In genomic region chr1:21916447-21917240, GRCh38 we compare ENCODE assay signal across 1 cellular context.
TF ChIP-seq lines count a peak whose summit lies in the region.

No MANE protein-coding gene starts in this region.

TF ChIP-seq in K562, 482 proteins besides CTCF, POLR2A, EP300 and RAD21 (continued from another document and continues in another):
- TF ChIP-seq ZNF609 (CRISPR knock-in tag; IDR thresholded peaks at IDR 0.05; ENCODE audit: borderline replicate concordance) (0 out of 2 replicates have a peak, but pooled peaks have one; percentile 52), ARHGAP35 (IDR thresholded peaks at IDR 0.05; ENCODE audit: partially characterized antibody) (no peak), HES1 (IDR thresholded peaks at IDR 0.05; ENCODE audit: low read depth) (peak; percentile 39; the same call in 1 of the 2 replicates), PML (IDR thresholded peaks at IDR 0.05; ENCODE audit: low read length) (peak; percentile 74; the same call in 1 of the 2 replicates), TEAD4 (IDR thresholded peaks at IDR 0.05; ENCODE audit: low read length) (peak; percentile 90), TEAD4 (CRISPR knock-in tag; IDR thresholded peaks at IDR 0.05; ENCODE audit: borderline replicate concordance) (no peak), DACH1 (IDR thresholded peaks at IDR 0.05; ENCODE audit: partially characterized antibody) (peak; percentile 65), CREB3 (tag; conservative IDR thresholded peaks at IDR 0.05; ENCODE audit: low read depth) (0 out of 2 replicates have a peak, but pooled peaks have one; percentile 48), ZNF318 (IDR thresholded peaks at IDR 0.05; ENCODE audit: borderline replicate concordance in 1 of 2, low read depth in 1 of 2) (no peak), ZBED1 (IDR thresholded peaks at IDR 0.05) (peak; percentile 54; the same call in 1 of the 2 replicates), KLF16 (IDR thresholded peaks at IDR 0.05) (peak; percentile 91), HMGN3 (IDR thresholded peaks at IDR 0.05; ENCODE audit: borderline replicate concordance, extremely low read depth, insufficient read length, low read depth, low read length) (peak; percentile 53), HCFC1 (IDR thresholded peaks at IDR 0.05; ENCODE audit: low read depth, low read length) (no peak), ZNF778 (CRISPR knock-in tag; IDR thresholded peaks at IDR 0.05) (no peak), ZNF134 (CRISPR knock-in tag; conservative IDR thresholded peaks at IDR 0.05) (no peak), FOXA1 (IDR thresholded peaks at IDR 0.05; ENCODE audit: borderline replicate concordance) (0 out of 2 replicates have a peak, but pooled peaks have one; percentile 28), ZNF740 (CRISPR knock-in tag; IDR thresholded peaks at IDR 0.05) (no peak), ZNF740 (tag; IDR thresholded peaks at IDR 0.05) (no peak), MAX (CRISPR knock-in tag; IDR thresholded peaks at IDR 0.05) (peak; percentile 47), CUX1 (CRISPR knock-in tag; IDR thresholded peaks at IDR 0.05) (peak; percentile 94), RBM34 (IDR thresholded peaks at IDR 0.05; ENCODE audit: borderline replicate concordance, insufficient read depth, low read length) (no peak), HLTF (IDR thresholded peaks at IDR 0.05) (0 out of 2 replicates have a peak, but pooled peaks have one; percentile 66), RNF2 (IDR thresholded peaks at IDR 0.05) (peak; percentile 92), CEBPB (tag; IDR thresholded peaks at IDR 0.05) (peak; percentile 82), KDM5B (IDR thresholded peaks at IDR 0.05; ENCODE audit: insufficient replicate concordance, low read depth, low read length) (no peak), TCF7 (IDR thresholded peaks at IDR 0.05; ENCODE audit: borderline replicate concordance) (peak; percentile 63; the same call in 1 of the 2 replicates), CXXC5 (CRISPR knock-in tag; IDR thresholded peaks at IDR 0.05) (peak; percentile 68), ZBTB33 (CRISPR knock-in tag; IDR thresholded peaks at IDR 0.05) (no peak; the same call in 1 of the 2 replicates), SIN3A (IDR thresholded peaks at IDR 0.05; ENCODE audit: borderline replicate concordance in 2 of 2, control insufficient read depth in 1 of 2, low read depth in 2 of 2, low read length in 2 of 2) (no peak), MTA3 (IDR thresholded peaks at IDR 0.05; ENCODE audit: borderline replicate concordance) (peak; percentile 86), SMAD4 (CRISPR knock-in tag; conservative IDR thresholded peaks at IDR 0.05) (peak; percentile 91), FOXP1 (CRISPR knock-in tag; IDR thresholded peaks at IDR 0.05) (peak; percentile 40; the same call in 1 of the 2 replicates), SRSF7 (optimal IDR thresholded peaks at IDR 0.05; ENCODE audit: low read depth, low read length) (no peak), ZKSCAN8 (CRISPR knock-in tag; IDR thresholded peaks at IDR 0.05) (peak; percentile 76; the same call in 1 of the 2 replicates), BRD9 (IDR thresholded peaks at IDR 0.05; ENCODE audit: low read depth, partially characterized antibody) (peak; percentile 42)
